In genomic region chr14:45766247-45766646, GRCh38 we compare ENCODE assay signal across 4 cellular contexts.
TF ChIP-seq lines count a peak whose summit lies in the region.

No MANE protein-coding gene starts in this region.

TF ChIP-seq in HepG2, 621 proteins besides CTCF, POLR2A, EP300 and RAD21:
- TF ChIP-seq SRSF1 (optimal IDR thresholded peaks at IDR 0.05; ENCODE audit: low read depth, low read length) (no peak), ZNF143 (CRISPR knock-in tag; IDR thresholded peaks at IDR 0.05) (no peak), PAXIP1 (CRISPR knock-in tag; conservative IDR thresholded peaks at IDR 0.05) (no peak), MAFK (conservative IDR thresholded peaks at IDR 0.05 in 1 of 2, IDR thresholded peaks at IDR 0.05 in 1 of 2; ENCODE audit: low read length in 2 of 2) (peak; percentile 51 to 81; a peak in 3 of 4 replicates), ZBTB8A (CRISPR knock-in tag; IDR thresholded peaks at IDR 0.05; ENCODE audit: borderline replicate concordance, low read depth) (no peak), MAFF (IDR thresholded peaks at IDR 0.05; ENCODE audit: low read depth, low read length) (peak; percentile 71)

TF ChIP-seq in A549, 52 proteins besides CTCF, POLR2A, EP300 and RAD21:
- no peak for TF ChIP-seq HOXA7 (CRISPR knock-in tag; IDR thresholded peaks at IDR 0.05)
- TF ChIP-seq MAFK (IDR thresholded peaks at IDR 0.05; ENCODE audit: partially characterized antibody) = peak; percentile 64
- TF ChIP-seq ZC3H11A (IDR thresholded peaks at IDR 0.05) = no peak

TF ChIP-seq in IMR-90, 13 proteins besides CTCF, POLR2A, EP300 and RAD21:
- no peak for TF ChIP-seq BHLHE40 (IDR thresholded peaks at IDR 0.05; ENCODE audit: low read depth, low read length)
- TF ChIP-seq MAFK (IDR thresholded peaks at IDR 0.05; ENCODE audit: low read depth, low read length) = peak; percentile 57
- no peak for TF ChIP-seq NFE2L2 (IDR thresholded peaks at IDR 0.05; ENCODE audit: low read depth, low read length)
TF ChIP-seq in IMR-90: peak in this region for 1.

TF ChIP-seq in K562, 482 proteins besides CTCF, POLR2A, EP300 and RAD21:
- TF ChIP-seq ZNF316 (IDR thresholded peaks at IDR 0.05) (0 out of 2 replicates have a peak, but pooled peaks have one; percentile 23), SRSF1 (IDR thresholded peaks at IDR 0.05; ENCODE audit: low read depth, low read length) (no peak), SP1 (CRISPR knock-in tag; IDR thresholded peaks at IDR 0.05) (no peak)
